1 cellular context compared by ENCODE assay signal in genomic region chr2:197705143-197705911, GRCh38.
TF ChIP-seq lines count a peak whose summit lies in the region.

Gene MARS2 (plus strand): TSS chr2:197705369. CDS start chr2:197705406, 37 bp downstream.

TF ChIP-seq in H1, 55 proteins besides CTCF, POLR2A, EP300 and RAD21 (continued from another document):
- TF ChIP-seq E2F6 (IDR thresholded peaks at IDR 0.05): peak; percentile 72; the same call in 1 of the 2 replicates
- TF ChIP-seq TEAD4 (IDR thresholded peaks at IDR 0.05; ENCODE audit: low read depth, low read length): no peak
- TF ChIP-seq TAF1 (IDR thresholded peaks at IDR 0.05; ENCODE audit: low read depth, low read length): peak; percentile 82; the same call in 1 of the 2 replicates
- TF ChIP-seq SRF (IDR thresholded peaks at IDR 0.05; ENCODE audit: low read depth, low read length): no peak
- TF ChIP-seq HDAC6 (IDR thresholded peaks at IDR 0.05; ENCODE audit: low read depth, low read length): no peak
- no peak for TF ChIP-seq KDM1A (IDR thresholded peaks at IDR 0.05; ENCODE audit: borderline replicate concordance, low read length)
- no peak for TF ChIP-seq SIX5 (IDR thresholded peaks at IDR 0.05; ENCODE audit: low read depth, low read length)
- TF ChIP-seq KDM5A (IDR thresholded peaks at IDR 0.05; ENCODE audit: low read length): 0 out of 2 replicates have a peak, but pooled peaks have one; percentile 18
- peak; percentile 90 for TF ChIP-seq RBBP5 (IDR thresholded peaks at IDR 0.05; ENCODE audit: borderline replicate concordance, low read depth, low read length)
- TF ChIP-seq SAP30 (IDR thresholded peaks at IDR 0.05; ENCODE audit: insufficient read depth, insufficient replicate concordance, low read length): peak; percentile 60
- no peak for TF ChIP-seq CBX8 (IDR thresholded peaks at IDR 0.05; ENCODE audit: borderline replicate concordance, low read depth, low read length)
- TF ChIP-seq ATF2 (IDR thresholded peaks at IDR 0.05; ENCODE audit: low read length): no peak
- no peak for TF ChIP-seq CTBP2 (IDR thresholded peaks at IDR 0.05; ENCODE audit: borderline replicate concordance, insufficient read depth, insufficient read length, low read length)
- TF ChIP-seq CHD2 (IDR thresholded peaks at IDR 0.05; ENCODE audit: low read length): 0 out of 2 replicates have a peak, but pooled peaks have one; percentile 19
- no peak for TF ChIP-seq RFX5 (IDR thresholded peaks at IDR 0.05; ENCODE audit: borderline replicate concordance, low read depth, low read length)
- TF ChIP-seq EZH2 (IDR thresholded peaks at IDR 0.05; ENCODE audit: low read depth, low read length, severe bottlenecking): no peak
- TF ChIP-seq SUZ12 (IDR thresholded peaks at IDR 0.05; ENCODE audit: low read length): no peak
- TF ChIP-seq RXRA (IDR thresholded peaks at IDR 0.05; ENCODE audit: insufficient read depth, low read depth, low read length): no peak
- peak; percentile 59 for TF ChIP-seq ASH2L (IDR thresholded peaks at IDR 0.05; ENCODE audit: low read length)
- no peak for TF ChIP-seq BRCA1 (IDR thresholded peaks at IDR 0.05; ENCODE audit: low read depth, low read length)
- TF ChIP-seq CEBPB (IDR thresholded peaks at IDR 0.05; ENCODE audit: low read depth, low read length): no peak
- peak; percentile 83 for TF ChIP-seq CREB1 (IDR thresholded peaks at IDR 0.05)
- TF ChIP-seq ZNF274 (IDR thresholded peaks at IDR 0.05; ENCODE audit: borderline replicate concordance, extremely low read depth, low read length): no peak
- no peak for TF ChIP-seq SIRT6 (IDR thresholded peaks at IDR 0.05; ENCODE audit: low read length)
- TF ChIP-seq YY1 (IDR thresholded peaks at IDR 0.05; ENCODE audit: low read depth, low read length): peak; percentile 82; the same call in 1 of the 2 replicates
- TF ChIP-seq TAF7 (optimal IDR thresholded peaks at IDR 0.05; ENCODE audit: borderline replicate concordance, low read depth, low read length): peak; percentile 10
- TF ChIP-seq USF2 (IDR thresholded peaks at IDR 0.05; ENCODE audit: low read length): peak; percentile 54; the same call in 1 of the 2 replicates
- TF ChIP-seq POU5F1 (IDR thresholded peaks at IDR 0.05; ENCODE audit: low read depth, low read length): no peak
- TF ChIP-seq HDAC2 (IDR thresholded peaks at IDR 0.05; ENCODE audit: borderline replicate concordance in 1 of 2, low read depth in 2 of 2, low read length in 2 of 2): peak in 1 of 2 experiments; percentile 50; a peak in 2 of 4 replicates
- 0 out of 2 replicates have a peak, but pooled peaks have one; percentile 9 for TF ChIP-seq GTF2F1 (IDR thresholded peaks at IDR 0.05; ENCODE audit: borderline replicate concordance, low read depth, low read length)
- TF ChIP-seq CHD7 (IDR thresholded peaks at IDR 0.05; ENCODE audit: insufficient replicate concordance, low read length): no peak
- TF ChIP-seq SP2 (IDR thresholded peaks at IDR 0.05; ENCODE audit: low read length): no peak
- no peak for TF ChIP-seq TCF12 (IDR thresholded peaks at IDR 0.05; ENCODE audit: low read depth, low read length)
- no peak for TF ChIP-seq SP4 (IDR thresholded peaks at IDR 0.05; ENCODE audit: low read length)
- peak; percentile 98 for TF ChIP-seq MAX (IDR thresholded peaks at IDR 0.05)
- peak; percentile 94 to 96; a peak in 3 of 4 replicates for TF ChIP-seq SIN3A (conservative IDR thresholded peaks at IDR 0.05 in 1 of 2, IDR thresholded peaks at IDR 0.05 in 1 of 2; ENCODE audit: low read depth in 1 of 2, low read length in 2 of 2)
- TF ChIP-seq JUND (IDR thresholded peaks at IDR 0.05; ENCODE audit: low read length): no peak
- TF ChIP-seq KDM4A (IDR thresholded peaks at IDR 0.05; ENCODE audit: low read depth, low read length, severe bottlenecking): peak; percentile 95
- TF ChIP-seq CHD1 (IDR thresholded peaks at IDR 0.05; ENCODE audit: low read depth, low read length): no peak
- TF ChIP-seq NANOG (IDR thresholded peaks at IDR 0.05; ENCODE audit: insufficient read depth, low read depth, low read length, poor library complexity, severe bottlenecking): no peak
- no peak for TF ChIP-seq BACH1 (IDR thresholded peaks at IDR 0.05; ENCODE audit: low read length)
- TF ChIP-seq POLR2AphosphoS5 (IDR thresholded peaks at IDR 0.05; ENCODE audit: low read depth, low read length): peak; percentile 88
- no peak for TF ChIP-seq FOSL1 (IDR thresholded peaks at IDR 0.05; ENCODE audit: insufficient read depth, low read depth, low read length)
- no peak for TF ChIP-seq RNF2 (IDR thresholded peaks at IDR 0.05; ENCODE audit: borderline replicate concordance, low read depth, low read length, missing control alignments, poor library complexity, severe bottlenecking)
- TF ChIP-seq TBP (IDR thresholded peaks at IDR 0.05; ENCODE audit: low read depth, low read length): peak; percentile 58
- TF ChIP-seq JUN (IDR thresholded peaks at IDR 0.05; ENCODE audit: low read depth, low read length): no peak
- no peak for TF ChIP-seq MAFK (IDR thresholded peaks at IDR 0.05; ENCODE audit: low read depth, low read length)
- TF ChIP-seq BCL11A (IDR thresholded peaks at IDR 0.05; ENCODE audit: low read depth in 2 of 2, low read length in 2 of 2): no peak
- TF ChIP-seq CBX5 (IDR thresholded peaks at IDR 0.05; ENCODE audit: low read depth, low read length): no peak
